In genomic region chr6:43093361-43094289, GRCh38 we compare ENCODE assay signal across 8 cellular contexts. TPM values are rescaled to one million over a fixed set of nuclear protein-coding genes. Genes with fewer than 3 reads are reported as not detected.
DNase-seq lines count a peak whose midpoint lies in the region; ATAC-seq, FAIRE-seq and TF ChIP-seq lines count a peak whose summit lies in the region.

No MANE protein-coding gene starts in this region.

- ATAC-seq in GM19395 (IDR thresholded peaks at IDR 0.05; ENCODE audit: unreplicated experiment), result no peak

- H3K27ac ChIP-seq in ACC112 (ENCODE audit: low read depth, low read length), result peak overlapping the region; percentile 49

- peak overlapping the region; percentile 80 for H3K4me3 ChIP-seq in ACC112 (ENCODE audit: low read depth, low read length)
- H3K4me3 ChIP-seq in Loucy (ENCODE audit: low read length, poor library complexity, severe bottlenecking), result no peak overlapping the region
- H3K4me3 ChIP-seq in endocrine pancreas (ENCODE audit: control insufficient read depth, insufficient read depth, low read length), result peak overlapping the region; percentile 1
- no peak overlapping the region for H3K4me3 ChIP-seq in mucosa of stomach (ENCODE audit: low read length)

- H3K9me3 ChIP-seq in Loucy (ENCODE audit: insufficient read depth, low read depth, low read length) (no peaks in the 10 kb centered on the region), endocrine pancreas (ENCODE audit: control insufficient read depth, low read length) (no peaks in the 10 kb centered on the region), mucosa of stomach (ENCODE audit: control insufficient read depth, low read length) (no peaks in the 10 kb centered on the region)

- peaks cover 13% of the 10 kb centered on the region for H4K20me1 ChIP-seq in Loucy (ENCODE audit: insufficient read depth, low read length, poor library complexity, severe bottlenecking)

- H3K4me1 ChIP-seq in ACC112 (ENCODE audit: control insufficient read depth, insufficient read depth, low read length, unreplicated experiment) (peaks cover 33% of the 10 kb centered on the region), Loucy (ENCODE audit: insufficient read depth, low read length, poor library complexity, severe bottlenecking) (peaks cover 21% of the 10 kb centered on the region), endocrine pancreas (ENCODE audit: control insufficient read depth, insufficient read depth, low read length) (peaks cover 5% of the 10 kb centered on the region), mucosa of stomach (ENCODE audit: control insufficient read depth, insufficient read depth, low read length) (peaks cover 32% of the 10 kb centered on the region)

- DNase-seq in GM12891 (ENCODE audit: insufficient read length, low spot score) (no peak), NCI-H2196 (lab: John Stamatoyannopoulos, UW; ENCODE audit: unreplicated experiment) (no peak), NCI-H1092 treated with DMSO at 0.1 percent for 48 hours (lab: John Stamatoyannopoulos, UW) (no peak)

- no peak for FAIRE-seq in GM12891 (lab: Jason Lieb, UNC)

- H3K79me2 ChIP-seq in ACC112 (ENCODE audit: control insufficient read depth, insufficient read depth, low read length, unreplicated experiment), result peaks cover 28% of the 10 kb centered on the region
- peaks cover 75% of the 10 kb centered on the region for H3K79me2 ChIP-seq in Loucy (ENCODE audit: insufficient read depth, low read length)

- H3K36me3 ChIP-seq in ACC112 (ENCODE audit: insufficient read depth, low read length), result no peaks in the 10 kb centered on the region
- H3K36me3 ChIP-seq in Loucy (ENCODE audit: insufficient read depth, low read length), result no peaks in the 10 kb centered on the region
- no peaks in the 10 kb centered on the region for H3K36me3 ChIP-seq in endocrine pancreas (ENCODE audit: control insufficient read depth, insufficient read depth, low read length)
- H3K36me3 ChIP-seq in mucosa of stomach (ENCODE audit: control insufficient read depth, insufficient read depth, low read length), result no peaks in the 10 kb centered on the region

- H3K27me3 ChIP-seq in ACC112 (ENCODE audit: insufficient read depth, low read length), result no peaks in the 10 kb centered on the region
- no peaks in the 10 kb centered on the region for H3K27me3 ChIP-seq in Loucy (ENCODE audit: insufficient read depth, low read length, poor library complexity, severe bottlenecking)
- H3K27me3 ChIP-seq in endocrine pancreas (ENCODE audit: control insufficient read depth, insufficient read depth, low read length), result no peaks in the 10 kb centered on the region
- H3K27me3 ChIP-seq in mucosa of stomach (ENCODE audit: control insufficient read depth, insufficient read depth, low read length), result no peaks in the 10 kb centered on the region

- no peaks in the 10 kb centered on the region for H3K9me2 ChIP-seq in Loucy (replicated peaks; ENCODE audit: low read depth, low read length)

- TF ChIP-seq POLR2A in GM12891 (IDR thresholded peaks at IDR 0.05; ENCODE audit: low read depth, low read length), result no peak

- H2AFZ ChIP-seq in ACC112 (ENCODE audit: low read length, unreplicated experiment) (peak overlapping the region; percentile 51), Loucy (ENCODE audit: low read length) (no peak overlapping the region)

- H3K9ac ChIP-seq in Loucy (ENCODE audit: low read depth, low read length, poor library complexity, severe bottlenecking) (no peak overlapping the region), endocrine pancreas (ENCODE audit: control insufficient read depth, insufficient read depth, low read length) (no peak overlapping the region), mucosa of stomach (ENCODE audit: low read length) (peak overlapping the region; percentile 27)

- peak overlapping the region; percentile 22 for H3K4me2 ChIP-seq in Loucy (ENCODE audit: low read depth, low read length, poor library complexity, severe bottlenecking)

- H3F3A ChIP-seq in Loucy (ENCODE audit: low read depth), result no peaks in the 10 kb centered on the region

- TF ChIP-seq CTCF in Loucy (conservative IDR thresholded peaks at IDR 0.05; ENCODE audit: low read length), result no peak

TF ChIP-seq in GM12891, 5 proteins besides CTCF, POLR2A, EP300 and RAD21:
- no peak for TF ChIP-seq POLR2AphosphoS5 (IDR thresholded peaks at IDR 0.05; ENCODE audit: low read depth, low read length)
- TF ChIP-seq PAX5 (IDR thresholded peaks at IDR 0.05; ENCODE audit: insufficient read depth, low read length, severe bottlenecking), result no peak

RNA-seq across cellular contexts. Expression of gene PTK7, which starts 17.5 kb away (rescaled TPM):
- 0.60 TPM for polyA plus RNA-seq in GM12891 (2012; ENCODE audit: low read depth, missing spikeins)

RNA-seq across cellular contexts. Expression of gene KLC4, which starts 34.2 kb away (rescaled TPM):
- 9.9 TPM for polyA plus RNA-seq in GM12891 (2012; ENCODE audit: low read depth, missing spikeins)

RNA-seq across cellular contexts. Expression of gene MRPL2, which starts 34.4 kb away (rescaled TPM):
- polyA plus RNA-seq in GM12891 (2012; ENCODE audit: low read depth, missing spikeins), result 67.8 TPM

RNA-seq across cellular contexts. Expression of gene CUL7, which starts 40.0 kb away (rescaled TPM):
- 14.6 TPM for polyA plus RNA-seq in GM12891 (2012; ENCODE audit: low read depth, missing spikeins)

Comparison
In these comparisons a context has a peak if more than half of its experiments do, and no peak if none do; other contexts are left out.
1. H3K4me3 ChIP-seq: peak in ACC112 (single experiment) and endocrine pancreas (single experiment); none in Loucy (single experiment) and mucosa of stomach (single experiment).